Comparison of ENCODE assay signal across 8 cellular contexts in genomic region chr19:48812094-48812929, GRCh38.
DNase-seq lines count a peak whose midpoint lies in the region.

No MANE protein-coding gene starts in this region.

- H3K27me3 ChIP-seq in HAP-1 (ENCODE audit: low read depth) = no peaks in the 10 kb centered on the region

- H3K4me3 ChIP-seq in HAP-1 = peak overlapping the region; percentile 52

- H3K36me3 ChIP-seq in HAP-1 (replicated peaks) = peaks cover 1% of the 10 kb centered on the region

- in situ Hi-C loops in HAP-1 (cut with MboI; ENCODE audit: low sequenced_read_pairs) = no loop called here

- peak overlapping the region; percentile 96 for H3K27ac ChIP-seq in cingulate gyrus (ENCODE audit: low read depth, low read length)

- no peaks in the 10 kb centered on the region; the same call in 1 of the 2 replicates for H3K9me3 ChIP-seq in HAP-1

- peaks cover 17% of the 10 kb centered on the region for H3K4me1 ChIP-seq in HAP-1

- peak; percentile 98 for DNase-seq in D341Med (ENCODE audit: low spot score)
- DNase-seq in HAP-1 (ENCODE audit: low spot score in 2 of 2) = peak; percentile 88 to 94
- peak; percentile 61 for DNase-seq in NCI-H2081 treated with DMSO at 0.1 percent for 48 hours (lab: John Stamatoyannopoulos, UW)
- DNase-seq in activated CD4-positive, alpha-beta T cell treated with anti-CD3 and anti-CD28 coated beads for 1 hour = peak; percentile 36
- DNase-seq in kidney tubule cell (ENCODE audit: low spot score) = peak; percentile 67
- DNase-seq in stimulated activated CD4-positive, alpha-beta T cell treated with anti-CD3 and anti-CD28 coated beads, Interleukin-2, amount 100 ng/mL, for 4 hours (ENCODE audit: low read depth) = peak; percentile 30
- no peak for DNase-seq in KG1 (lab: John Stamatoyannopoulos, UW)
